Comparison of ENCODE assay signal across 8 cellular contexts in the genomic region with DNA sequence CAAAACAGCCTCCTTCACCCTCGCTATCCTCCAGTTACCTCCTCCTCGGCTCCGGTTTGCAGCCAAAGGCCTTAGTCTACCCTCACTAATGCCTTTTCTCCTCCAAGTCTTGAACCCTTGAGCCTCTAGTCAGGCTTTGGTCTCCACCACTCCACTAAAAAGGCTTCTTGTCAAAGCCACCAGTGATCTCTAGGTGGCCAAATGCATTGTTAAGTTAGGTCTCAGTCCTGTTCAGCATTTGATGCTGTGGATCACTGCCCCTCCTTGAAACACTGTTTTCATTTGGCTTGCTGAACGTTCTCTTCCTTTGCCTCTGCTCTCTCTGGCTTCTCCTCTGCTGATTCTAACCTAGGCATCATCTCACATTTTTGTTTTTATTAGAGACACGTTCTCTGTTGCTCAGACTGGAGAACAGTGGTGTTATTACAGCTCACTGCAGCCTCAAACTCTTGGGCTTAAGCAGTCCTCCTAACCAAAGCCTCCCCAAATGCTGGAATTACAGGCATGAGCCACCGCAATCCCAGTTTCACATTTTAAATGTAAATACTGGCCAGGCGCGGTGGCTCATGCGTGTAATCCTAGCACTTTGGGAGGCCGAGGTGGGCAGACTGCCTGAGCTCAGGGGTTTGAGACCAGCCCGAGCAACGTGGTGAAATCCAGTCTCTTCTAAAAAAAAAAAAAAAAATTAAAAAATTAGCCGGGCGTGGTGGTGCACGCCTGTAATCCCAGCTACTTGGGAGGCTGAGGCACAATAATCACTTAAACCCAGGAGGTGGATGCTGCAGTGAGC. TPM values are rescaled to one million over a fixed set of nuclear protein-coding genes. Genes with fewer than 3 reads are reported as not detected.
DNase-seq lines count a peak whose midpoint lies in the region; ATAC-seq, FAIRE-seq and TF ChIP-seq lines count a peak whose summit lies in the region.

No MANE protein-coding gene starts in this region.

- H3K4me1 Mint-ChIP-seq in progenitor cell of endocrine pancreas (ENCODE audit: low read depth), result peaks cover 2% of the 10 kb centered on the region

- H3K36me3 Mint-ChIP-seq in progenitor cell of endocrine pancreas (ENCODE audit: insufficient read depth), result peaks cover 15% of the 10 kb centered on the region

- no peaks in the 10 kb centered on the region for H3K9me3 ChIP-seq in endocrine pancreas (ENCODE audit: control insufficient read depth, low read length)

- FAIRE-seq in frontal cortex (lab: Jason Lieb, UNC), result no peak

- peak overlapping the region; percentile 43 for H3K9ac ChIP-seq in endocrine pancreas (ENCODE audit: control insufficient read depth, insufficient read depth, low read length)

- DNase-seq in GM12865 (ENCODE audit: low read depth), result no peak
- DNase-seq in NCI-H69 (lab: John Stamatoyannopoulos, UW), result peak; percentile 28
- DNase-seq in progenitor cell of endocrine pancreas (ENCODE audit: low spot score, unreplicated experiment), result no peak
- no peak for DNase-seq in GOT3 (lab: John Stamatoyannopoulos, UW)
- DNase-seq in NK-92 (lab: John Stamatoyannopoulos, UW; ENCODE audit: unreplicated experiment), result no peak
- DNase-seq in frontal cortex (ENCODE audit: low spot score in 2 of 2), result no peak

- H3K9me3 Mint-ChIP-seq in progenitor cell of endocrine pancreas (ENCODE audit: low read depth), result no peaks in the 10 kb centered on the region

- no peaks in the 10 kb centered on the region for H3K36me3 ChIP-seq in endocrine pancreas (ENCODE audit: control insufficient read depth, insufficient read depth, low read length)

- H3K4me1 ChIP-seq in endocrine pancreas (ENCODE audit: control insufficient read depth, insufficient read depth, low read length), result no peaks in the 10 kb centered on the region

- no peak for ATAC-seq in HG03460 (IDR thresholded peaks at IDR 0.05; ENCODE audit: unreplicated experiment)

- peak overlapping the region; percentile 69 for H3K27ac Mint-ChIP-seq in progenitor cell of endocrine pancreas

- peak overlapping the region; percentile 67 for H3K4me3 ChIP-seq in GM12865 (ENCODE audit: low read depth, low read length)
- H3K4me3 ChIP-seq in endocrine pancreas (ENCODE audit: control insufficient read depth, insufficient read depth, low read length), result no peak overlapping the region

- H3K4me3 Mint-ChIP-seq in progenitor cell of endocrine pancreas (ENCODE audit: low read depth), result peak overlapping the region; percentile 72

- no peaks in the 10 kb centered on the region for H3K27me3 Mint-ChIP-seq in progenitor cell of endocrine pancreas

- H3K27me3 ChIP-seq in endocrine pancreas (ENCODE audit: control insufficient read depth, insufficient read depth, low read length), result no peaks in the 10 kb centered on the region

- TF ChIP-seq CTCF in GM12865 (IDR thresholded peaks at IDR 0.05; ENCODE audit: insufficient read depth, low read depth, low read length, missing control alignments) (no peak), progenitor cell of endocrine pancreas (IDR thresholded peaks at IDR 0.05; ENCODE audit: unreplicated experiment) (no peak)

RNA-seq across cellular contexts. Expression of gene SGF29, which starts 1.1 kb away (rescaled TPM):
- total RNA-seq in progenitor cell of endocrine pancreas (34.7 and 37.6 TPM in 2 replicates), frontal cortex (21.6 TPM)

RNA-seq across cellular contexts. Expression of gene NUPR1, which starts 16.1 kb away (rescaled TPM):
- total RNA-seq in progenitor cell of endocrine pancreas (not detected in 2 replicates), frontal cortex (under 0.01 TPM)

RNA-seq across cellular contexts. Expression of gene SULT1A2, which starts 42.0 kb away (rescaled TPM):
- total RNA-seq in progenitor cell of endocrine pancreas (3.2 and 3.9 TPM in 2 replicates), frontal cortex (0.41 TPM)

RNA-seq across cellular contexts. Expression of gene IL27, which starts 48.2 kb away (rescaled TPM):
- not detected in 2 replicates for total RNA-seq in progenitor cell of endocrine pancreas
- total RNA-seq in frontal cortex, result not detected

RNA-seq across cellular contexts. Expression of gene SULT1A1, which starts 55.0 kb away (rescaled TPM):
- total RNA-seq in progenitor cell of endocrine pancreas (19.8 and 20.9 TPM in 2 replicates), frontal cortex (5.7 TPM)
